In the genomic region with DNA sequence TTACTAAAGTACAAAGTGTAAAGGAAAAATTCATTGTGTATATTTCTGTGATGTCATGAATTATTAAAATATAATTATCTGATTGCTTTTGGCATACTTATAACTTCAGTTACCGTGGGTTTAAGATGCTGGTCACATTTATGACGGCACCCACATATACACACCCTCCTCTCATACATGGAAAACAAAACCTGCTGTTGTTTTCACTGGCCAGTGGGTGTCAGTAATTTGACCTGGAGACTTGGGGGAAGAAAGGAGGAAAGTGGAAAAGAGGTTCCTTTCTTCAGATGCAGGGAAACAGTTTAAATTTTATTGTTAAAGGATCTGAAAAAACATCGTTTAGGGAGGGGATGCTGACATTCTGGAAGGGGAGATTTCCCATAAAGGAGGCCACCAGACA, we compare ENCODE assay signal across 20 cellular contexts. TPM values are rescaled to one million over a fixed set of nuclear protein-coding genes. Genes with fewer than 3 reads are reported as not detected.
DNase-seq lines count a peak whose midpoint lies in the region; ATAC-seq and TF ChIP-seq lines count a peak whose summit lies in the region.
"Had no signal": no experiment of that assay in that cellular context is flagged by ENCODE, and none has a peak within 500 bp of the region (broad histone marks: within the 10 kb centered on the region; RNA-seq: fewer than 3 reads in every experiment).

No MANE protein-coding gene starts in this region.

- H3K36me3 ChIP-seq in right lobe of liver = no peaks in the 10 kb centered on the region
- H3K36me3 ChIP-seq: esophagus muscularis mucosa, heart right ventricle, prostate gland had no signal

- peaks cover 0 to 18% (median 6%) of the 10 kb centered on the region in 4 donors for H3K4me1 ChIP-seq in right lobe of liver
- H3K4me1 ChIP-seq: heart right ventricle, prostate gland had no signal

- peaks cover 45% of the 10 kb centered on the region for H3K9me3 Mint-ChIP-seq in chondrocyte (ENCODE audit: low read depth)

- H3K4me3 ChIP-seq in right lobe of liver = no peak overlapping the region
- H3K4me3 ChIP-seq: coronary artery, esophagus muscularis mucosa, heart right ventricle, prostate gland had no signal

- H3K4me1 Mint-ChIP-seq in chondrocyte (ENCODE audit: low read depth) = peaks cover 14% of the 10 kb centered on the region
- H3K4me1 Mint-ChIP-seq: activated CD4-positive, alpha-beta T cell treated with anti-CD3 and anti-CD28 coated beads, Interleukin-2, amount 10 ng/mL, durations not matched to agents 24 days and 14 days; activated naive CD8-positive, alpha-beta T cell treated with anti-CD3 and anti-CD28 coated beads, Interleukin-2, amount 50 U/mL, for 24 hours had no signal

- H3K9me3 ChIP-seq in right lobe of liver = no peaks in the 10 kb centered on the region
- H3K9me3 ChIP-seq: prostate gland had no signal

- no peaks in the 10 kb centered on the region for H3K27me3 Mint-ChIP-seq in chondrocyte (ENCODE audit: low read depth)
- H3K27me3 Mint-ChIP-seq: activated CD4-positive, alpha-beta T cell treated with anti-CD3 and anti-CD28 coated beads, Interleukin-2, amount 10 ng/mL, durations not matched to agents 24 days and 14 days; activated naive CD8-positive, alpha-beta T cell treated with anti-CD3 and anti-CD28 coated beads, Interleukin-2, amount 50 U/mL, for 24 hours had no signal

- no peaks in the 10 kb centered on the region for H3K27me3 ChIP-seq in right lobe of liver
- H3K27me3 ChIP-seq: esophagus muscularis mucosa, heart right ventricle had no signal

- peaks cover 18% of the 10 kb centered on the region for H3K36me3 Mint-ChIP-seq in chondrocyte (ENCODE audit: low read depth)

- intact Hi-C loops in right lobe of liver (cut with DNase I) = no loop called here

- ATAC-seq in right lobe of liver = peak; percentile 24 to 70 (median 54)
- ATAC-seq in GM18907 (IDR thresholded peaks at IDR 0.05; ENCODE audit: unreplicated experiment) = no peak
- no peak for ATAC-seq in HG03571 (IDR thresholded peaks at IDR 0.05; ENCODE audit: unreplicated experiment)
- ATAC-seq: activated naive CD8-positive, alpha-beta T cell treated with anti-CD3 and anti-CD28 coated beads, Interleukin-2, amount 50 U/mL, for 24 hours; activated T-cell treated with anti-CD3 and anti-CD28 coated beads, Interleukin-2, amount 50 U/mL, for 4 hours had no signal

- H3K27ac ChIP-seq in 22Rv1 (no peak overlapping the region), right lobe of liver (no peak overlapping the region)
- H3K27ac ChIP-seq: esophagus muscularis mucosa, heart right ventricle, prostate gland had no signal

- DNase-seq in NCI-H69 (lab: John Stamatoyannopoulos, UW) (peak; percentile 56), chondrocyte (ENCODE audit: low spot score) (no peak), right lobe of liver (no peak), T1000 (lab: John Stamatoyannopoulos, UW) (no peak), COLO668 (lab: John Stamatoyannopoulos, UW; ENCODE audit: unreplicated experiment) (no peak)
- DNase-seq: activated CD4-positive, alpha-beta T cell treated with anti-CD3 and anti-CD28 coated beads, Interleukin-2, amount 10 ng/mL, durations not matched to agents 24 days and 14 days; activated naive CD8-positive, alpha-beta T cell treated with anti-CD3 and anti-CD28 coated beads, Interleukin-2, amount 50 U/mL, for 24 hours; activated T-cell treated with anti-CD3 and anti-CD28 coated beads, Interleukin-2, amount 50 U/mL, for 4 hours; heart right ventricle; left cardiac atrium; MM.1S; NCI-H2081 treated with DMSO at 0.1 percent for 48 hours; NCI-H748 treated with DMSO at 0.1 percent for 48 hours; SIG-M5 had no signal

- H3K4me3 Mint-ChIP-seq in chondrocyte (ENCODE audit: unreplicated experiment) = no peak overlapping the region
- H3K4me3 Mint-ChIP-seq: activated CD4-positive, alpha-beta T cell treated with anti-CD3 and anti-CD28 coated beads, Interleukin-2, amount 10 ng/mL, durations not matched to agents 24 days and 14 days; activated naive CD8-positive, alpha-beta T cell treated with anti-CD3 and anti-CD28 coated beads, Interleukin-2, amount 50 U/mL, for 24 hours; activated T-cell treated with anti-CD3 and anti-CD28 coated beads, Interleukin-2, amount 50 U/mL, for 4 hours had no signal

- TF ChIP-seq CTCF in 22Rv1 (IDR thresholded peaks at IDR 0.05) (0 out of 2 replicates have a peak, but pooled peaks have one; percentile 3), chondrocyte (IDR thresholded peaks at IDR 0.05) (peak; percentile 24), right lobe of liver (IDR thresholded peaks at IDR 0.05) (peak in 3 of 4 donors; percentile 12 to 31 (median 20))

- H3K27ac Mint-ChIP-seq in chondrocyte (ENCODE audit: unreplicated experiment) = no peak overlapping the region
- H3K27ac Mint-ChIP-seq: activated CD4-positive, alpha-beta T cell treated with anti-CD3 and anti-CD28 coated beads, Interleukin-2, amount 10 ng/mL, durations not matched to agents 24 days and 14 days; activated naive CD8-positive, alpha-beta T cell treated with anti-CD3 and anti-CD28 coated beads, Interleukin-2, amount 50 U/mL, for 24 hours had no signal

- 45% methylated on average over 3 of the region's 3 CpGs for WGBS in right lobe of liver (ENCODE audit: insufficient coverage, low coverage, low lambda C conversion rate, missing lambda C conversion rate)

- TF ChIP-seq POLR2A in right lobe of liver (IDR thresholded peaks at IDR 0.05) = no peak

RNA-seq across cellular contexts. Expression of gene BBOX1, which starts 0.7 kb away (rescaled TPM):
- total RNA-seq in chondrocyte (0.51 to 4.2 TPM (median 0.90 TPM) in 3 replicates), right lobe of liver (10 to 100 TPM in 4 of 6 experiments, 1 to 10 TPM in 2; 1.9 to 25.3 (median 13.9) TPM)
- total RNA-seq: activated CD4-positive, alpha-beta T cell treated with anti-CD3 and anti-CD28 coated beads, Interleukin-2, amount 10 ng/mL, durations not matched to agents 24 days and 14 days; activated T-cell treated with anti-CD3 and anti-CD28 coated beads, Interleukin-2, amount 50 U/mL, for 4 hours had no signal

RNA-seq across cellular contexts. Expression of gene FIBIN, which starts 46.0 kb away (rescaled TPM):
- total RNA-seq in chondrocyte (98.5 to 258 TPM (median 102 TPM) in 3 replicates), right lobe of liver (1 to 10 TPM in 3 of 6 experiments, under 1 TPM in 3; 0.87 to 1.6 (median 1.1) TPM)
- total RNA-seq: activated CD4-positive, alpha-beta T cell treated with anti-CD3 and anti-CD28 coated beads, Interleukin-2, amount 10 ng/mL, durations not matched to agents 24 days and 14 days; activated T-cell treated with anti-CD3 and anti-CD28 coated beads, Interleukin-2, amount 50 U/mL, for 4 hours had no signal

Comparison
In these comparisons a context has a peak if more than half of its experiments do, and no peak if none do; other contexts are left out.
1. ATAC-seq: peak in right lobe of liver (4 of 4); none in GM18907 (single experiment) and HG03571 (single experiment).
2. RNA of gene FIBIN, which starts 46.0 kb away (total RNA-seq): 98.5 to 258 TPM in chondrocyte; 0.87 to 1.6 TPM in right lobe of liver; every median in the first group is over 10 times any median in the second.
3. Peak in every context shown above with its lines, with median percentiles within 50 percentile points of each other: CTCF ChIP-seq.